Comparison of ENCODE assay signal across 8 cellular contexts in the genomic region with DNA sequence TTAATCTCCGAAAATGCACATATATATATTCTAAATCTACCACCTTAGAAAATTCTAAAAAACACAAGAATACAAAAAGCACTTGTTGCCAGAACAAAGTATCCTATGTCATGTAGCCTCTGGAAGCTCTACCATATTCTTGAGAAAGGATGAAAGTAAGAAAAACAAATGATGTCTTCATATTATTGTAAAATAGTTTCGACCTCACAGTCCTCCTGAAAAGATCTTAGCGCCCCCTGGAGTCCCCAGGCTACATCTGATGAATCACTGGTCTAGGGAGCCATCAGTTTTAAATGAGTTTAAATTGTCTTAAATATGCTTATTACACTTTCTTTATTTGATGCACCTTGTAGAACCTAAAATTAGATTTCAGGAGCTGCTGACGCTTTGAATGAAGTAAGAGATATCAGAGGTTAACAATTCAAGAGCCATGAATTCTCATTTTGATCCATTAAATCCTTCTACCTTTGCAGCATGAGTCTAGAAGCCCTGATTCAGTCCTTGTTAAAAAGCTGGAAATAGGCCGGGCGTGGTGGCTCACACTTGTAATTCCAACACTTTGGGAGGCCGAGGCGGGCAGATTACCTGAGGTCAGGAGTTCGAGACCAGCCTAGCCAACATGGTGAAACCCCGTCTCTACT.
DNase-seq lines count a peak whose midpoint lies in the region; ATAC-seq and TF ChIP-seq lines count a peak whose summit lies in the region.

No MANE protein-coding gene starts in this region.

- H3K79me2 ChIP-seq in hepatocyte = no peaks in the 10 kb centered on the region

- no peak for TF ChIP-seq POLR2A in Peyer's patch (IDR thresholded peaks at IDR 0.05)

- H3K4me3 ChIP-seq in CD8-positive, alpha-beta T cell (ENCODE audit: low read depth, low read length) = no peak overlapping the region
- no peak overlapping the region for H3K4me3 ChIP-seq in Peyer's patch
- H3K4me3 ChIP-seq in hepatocyte = no peak overlapping the region

- peak; percentile 13 to 55 (median 46) for DNase-seq in CD8-positive, alpha-beta T cell
- DNase-seq in HEK293T (ENCODE audit: extremely low spot score) (peak; percentile 51), Peyer's patch (peak in 2 of 3 donors; percentile 58 to 82), hepatocyte (ENCODE audit: low spot score) (peak; percentile 78), NCI-H2171 treated with DMSO at 0.1 percent for 48 hours (lab: John Stamatoyannopoulos, UW) (no peak)
- DNase-seq in activated naive CD8-positive, alpha-beta T cell treated with anti-CD3 and anti-CD28 coated beads, Interleukin-2, amount 10 ng/mL, durations not matched to agents 7 days and 5 days = peak; percentile 48
- peak; percentile 37 to 39 for DNase-seq in stimulated activated CD4-positive, alpha-beta T cell treated with anti-CD3 and anti-CD28 coated beads, Interleukin-1b, Interleukin-23, amount 100 ng/mL, for 4 hours (ENCODE audit: low read depth in 2 of 2)

- H3K36me3 ChIP-seq in CD8-positive, alpha-beta T cell (ENCODE audit: insufficient read depth, low read length) = no peaks in the 10 kb centered on the region
- H3K36me3 ChIP-seq in Peyer's patch = no peaks in the 10 kb centered on the region
- H3K36me3 ChIP-seq in hepatocyte (replicated peaks; ENCODE audit: insufficient read depth, low read depth) = no peaks in the 10 kb centered on the region

- TF ChIP-seq CTCF in CD8-positive, alpha-beta T cell (IDR thresholded peaks at IDR 0.05) = peak; percentile 63
- TF ChIP-seq CTCF in Peyer's patch (IDR thresholded peaks at IDR 0.05) (peak; percentile 21 to 65 (median 62)), hepatocyte (IDR thresholded peaks at IDR 0.05; ENCODE audit: poor library complexity) (peak; percentile 69)

- H3K9me3 ChIP-seq in CD8-positive, alpha-beta T cell (ENCODE audit: low read length) = no peaks in the 10 kb centered on the region
- H3K9me3 ChIP-seq in Peyer's patch (no peaks in the 10 kb centered on the region), hepatocyte (ENCODE audit: low read depth) (no peaks in the 10 kb centered on the region)

- no peak overlapping the region for H3K27ac ChIP-seq in CD8-positive, alpha-beta T cell (ENCODE audit: low read depth, low read length)
- H3K27ac ChIP-seq in Peyer's patch (no peak overlapping the region), hepatocyte (no peak overlapping the region)

- WGBS in hepatocyte (ENCODE audit: low lambda C conversion rate, missing lambda C conversion rate) = 60% methylated on average over 10 of the region's 10 CpGs

- H3K4me2 ChIP-seq in hepatocyte = no peak overlapping the region

- H3K4me1 ChIP-seq in CD8-positive, alpha-beta T cell (ENCODE audit: insufficient read depth, low read length) = no peaks in the 10 kb centered on the region
- peaks cover 0 to 7% (median 0%) of the 10 kb centered on the region in 4 donors for H3K4me1 ChIP-seq in Peyer's patch
- H3K4me1 ChIP-seq in hepatocyte (ENCODE audit: insufficient read depth) = peaks cover 9% of the 10 kb centered on the region

- no peak overlapping the region for H2AFZ ChIP-seq in hepatocyte

- CTCF ChIA-PET in CD8-positive, alpha-beta T cell (lab: Charles Lee) = interaction anchor here (0.6 to 3.7 kb wide), 9 partner anchors 14 to 271 kb away, joined by 3 to 17 read pairs (median 4); no protein-coding TSS in a partner anchor
- CTCF ChIA-PET in HEK293T (lab: Yijun Ruan, JAX) = interaction anchor here (0.6 to 1.1 kb wide), 9 partner anchors 8 to 118 kb away, joined by 3 to 13 read pairs (median 3); no protein-coding TSS in a partner anchor

- peaks cover 19% of the 10 kb centered on the region for H3K27me3 Mint-ChIP-seq in CD8-positive, alpha-beta T cell (ENCODE audit: low read depth)
- H3K27me3 Mint-ChIP-seq in activated naive CD8-positive, alpha-beta T cell treated with anti-CD3 and anti-CD28 coated beads, Interleukin-2, amount 10 ng/mL, durations not matched to agents 7 days and 5 days = peaks cover 8% of the 10 kb centered on the region

- POLR2A ChIA-PET in CD8-positive, alpha-beta T cell (lab: Charles Lee) = interaction anchor here (0.7 kb wide), 1 partner anchor 602 kb away, joined by 3 read pairs; no protein-coding TSS in a partner anchor
- POLR2A ChIA-PET in HEK293T (lab: Yijun Ruan, JAX) = no interaction called here
- POLR2A ChIA-PET in activated naive CD8-positive, alpha-beta T cell treated with anti-CD3 and anti-CD28 coated beads, Interleukin-2, amount 10 ng/mL, durations not matched to agents 7 days and 5 days (lab: Charles Lee) = no interaction called here

- H4K20me1 ChIP-seq in hepatocyte (ENCODE audit: insufficient read depth, poor library complexity, severe bottlenecking) = no peaks in the 10 kb centered on the region

- H3K4me1 Mint-ChIP-seq in CD8-positive, alpha-beta T cell (ENCODE audit: low read depth) = no peaks in the 10 kb centered on the region
- H3K4me1 Mint-ChIP-seq in activated naive CD8-positive, alpha-beta T cell treated with anti-CD3 and anti-CD28 coated beads, Interleukin-2, amount 10 ng/mL, durations not matched to agents 7 days and 5 days = peaks cover 2% of the 10 kb centered on the region

- no peaks in the 10 kb centered on the region for H3K36me3 Mint-ChIP-seq in CD8-positive, alpha-beta T cell
- H3K36me3 Mint-ChIP-seq in activated naive CD8-positive, alpha-beta T cell treated with anti-CD3 and anti-CD28 coated beads, Interleukin-2, amount 10 ng/mL, durations not matched to agents 7 days and 5 days = no peaks in the 10 kb centered on the region

- H3K27ac Mint-ChIP-seq in CD8-positive, alpha-beta T cell = no peak overlapping the region
- H3K27ac Mint-ChIP-seq in activated naive CD8-positive, alpha-beta T cell treated with anti-CD3 and anti-CD28 coated beads, Interleukin-2, amount 10 ng/mL, durations not matched to agents 7 days and 5 days = no peak overlapping the region

- H3K4me3 Mint-ChIP-seq in CD8-positive, alpha-beta T cell = no peak overlapping the region
- no peak overlapping the region for H3K4me3 Mint-ChIP-seq in activated naive CD8-positive, alpha-beta T cell treated with anti-CD3 and anti-CD28 coated beads, Interleukin-2, amount 10 ng/mL, durations not matched to agents 7 days and 5 days

- H3K9me2 ChIP-seq in hepatocyte (replicated peaks; ENCODE audit: insufficient read depth) = no peaks in the 10 kb centered on the region

- no peak for ATAC-seq in CD8-positive, alpha-beta T cell
- ATAC-seq in activated naive CD8-positive, alpha-beta T cell treated with anti-CD3 and anti-CD28 coated beads, Interleukin-2, amount 10 ng/mL, durations not matched to agents 7 days and 5 days (ENCODE audit: low read depth) = peak; percentile 66
- no peak for ATAC-seq in GM19395 (IDR thresholded peaks at IDR 0.05; ENCODE audit: unreplicated experiment)

- no peaks in the 10 kb centered on the region for H3K9me3 Mint-ChIP-seq in CD8-positive, alpha-beta T cell
- no peaks in the 10 kb centered on the region for H3K9me3 Mint-ChIP-seq in activated naive CD8-positive, alpha-beta T cell treated with anti-CD3 and anti-CD28 coated beads, Interleukin-2, amount 10 ng/mL, durations not matched to agents 7 days and 5 days

- intact Hi-C loops in CD8-positive, alpha-beta T cell (cut with DNase I, micrococcal nuclease) = loop anchor here (1.0 to 2.0 kb wide), 3 partner anchors 118 to 145 kb away; no protein-coding TSS in a partner anchor

- no peaks in the 10 kb centered on the region for H3K27me3 ChIP-seq in CD8-positive, alpha-beta T cell (ENCODE audit: insufficient read depth, low read length)
- no peaks in the 10 kb centered on the region for H3K27me3 ChIP-seq in Peyer's patch
- no peaks in the 10 kb centered on the region for H3K27me3 ChIP-seq in hepatocyte

TF ChIP-seq in HEK293T, 16 proteins besides CTCF, POLR2A, EP300 and RAD21:
- TF ChIP-seq ARNT (IDR thresholded peaks at IDR 0.05) = no peak
- no peak for TF ChIP-seq FOXK2 (IDR thresholded peaks at IDR 0.05)
- no peak for TF ChIP-seq FOXA1 (IDR thresholded peaks at IDR 0.05)
- no peak for TF ChIP-seq LEF1 (IDR thresholded peaks at IDR 0.05; ENCODE audit: borderline replicate concordance)
